In genomic region chr2:43345391-43345813, GRCh38 we compare ENCODE assay signal across 11 cellular contexts.
A peak's percentile ranks its signal among the peaks of the same experiment; 100 is the strongest.
DNase-seq lines count a peak whose midpoint lies in the region; ATAC-seq and TF ChIP-seq lines count a peak whose summit lies in the region.
"Had no signal": no experiment of that assay in that cellular context is flagged by ENCODE, and none has a peak within 500 bp of the region (broad histone marks: within the 10 kb centered on the region; RNA-seq: fewer than 3 reads in every experiment).

No MANE protein-coding gene starts in this region.

- no peaks in the 10 kb centered on the region for H3K4me1 Mint-ChIP-seq in activated CD4-positive, alpha-beta memory T cell treated with anti-CD3 and anti-CD28 coated beads for 36 hours (ENCODE audit: low read depth)
- H3K4me1 Mint-ChIP-seq: stimulated activated naive CD8-positive, alpha-beta T cell treated with anti-CD3 and anti-CD28 coated beads, Interleukin-15, amount 100 ng/mL, for 72 hours had no signal

- TF ChIP-seq RAD21 in SK-N-SH (IDR thresholded peaks at IDR 0.05; ENCODE audit: low read length): peak; percentile 66

- no peaks in the 10 kb centered on the region for H4K20me1 ChIP-seq in SK-N-SH (ENCODE audit: insufficient read depth)
- H4K20me1 ChIP-seq: BLaER1 had no signal

- H2AFZ ChIP-seq in SK-N-SH (ENCODE audit: low read depth): no peak overlapping the region

- TF ChIP-seq POLR2A in ovary (IDR thresholded peaks at IDR 0.05): no peak

- H3K4me3 ChIP-seq in SK-N-SH (ENCODE audit: low read depth in 2 of 2, low read length in 1 of 2) (no peak overlapping the region), cardiac muscle cell (no peak overlapping the region), ovary (no peak overlapping the region)
- H3K4me3 ChIP-seq: BLaER1 had no signal

- peaks cover 51 to 86% of the 10 kb centered on the region in 2 experiments for H3K4me1 ChIP-seq in SK-N-SH (ENCODE audit: control insufficient read depth in 1 of 2, insufficient read depth in 2 of 2, low read depth in 1 of 2, low read length in 1 of 2)
- peaks cover 86% of the 10 kb centered on the region for H3K4me1 ChIP-seq in cardiac muscle cell (ENCODE audit: low read depth)
- H3K4me1 ChIP-seq in ovary (ENCODE audit: insufficient read depth): peaks cover 42% of the 10 kb centered on the region

- H3F3A ChIP-seq in SK-N-SH (replicated peaks; ENCODE audit: insufficient read depth): peaks cover 19% of the 10 kb centered on the region

- H3K9ac ChIP-seq in SK-N-SH: no peak overlapping the region
- H3K9ac ChIP-seq: BLaER1 had no signal

- TF ChIP-seq EP300 in SK-N-SH (IDR thresholded peaks at IDR 0.05; ENCODE audit: borderline replicate concordance in 1 of 2, low read depth in 1 of 2, low read length in 1 of 2) (peak in 1 of 2 experiments; percentile 4; a peak in 1 of 4 replicates), ovary (IDR thresholded peaks at IDR 0.05) (no peak)

- peak overlapping the region; percentile 76 to 100 for H3K27ac ChIP-seq in SK-N-SH (ENCODE audit: low read depth in 2 of 2, low read length in 1 of 2)
- peak overlapping the region; percentile 85 for H3K27ac ChIP-seq in cardiac muscle cell
- peak overlapping the region; percentile 70 to 78 for H3K27ac ChIP-seq in ovary
- H3K27ac ChIP-seq: BLaER1 had no signal

- H3K27me3 ChIP-seq in SK-N-SH (ENCODE audit: insufficient read depth) (no peaks in the 10 kb centered on the region), cardiac muscle cell (no peaks in the 10 kb centered on the region), ovary (no peaks in the 10 kb centered on the region)
- H3K27me3 ChIP-seq: BLaER1 had no signal

- H3K79me2 ChIP-seq in SK-N-SH (ENCODE audit: insufficient read depth): no peaks in the 10 kb centered on the region

- no peak for ATAC-seq in HG03135 (IDR thresholded peaks at IDR 0.05; ENCODE audit: unreplicated experiment)
- ATAC-seq: stimulated activated naive CD8-positive, alpha-beta T cell treated with anti-CD3 and anti-CD28 coated beads, Interleukin-15, amount 100 ng/mL, for 72 hours had no signal

- WGBS in SK-N-SH (ENCODE audit: low lambda C conversion rate): 34% methylated on average over 5 of the region's 5 CpGs
- WGBS in ovary, 3 donors: 41 to 50% (median 45%) methylated on average over 5 of the region's 5 CpGs

- CTCF ChIA-PET in SK-N-SH (lab: Yijun Ruan, JAX): interaction anchor here (0.7 to 9.9 kb wide), 22 partner anchors 9 to 139 kb away, joined by 3 to 70 read pairs (median 4); no protein-coding TSS in a partner anchor
- CTCF ChIA-PET in activated CD4-positive, alpha-beta memory T cell treated with anti-CD3 and anti-CD28 coated beads for 36 hours (lab: Charles Lee): no interaction called here

- no peaks in the 10 kb centered on the region for H3K9me3 Mint-ChIP-seq in activated CD4-positive, alpha-beta memory T cell treated with anti-CD3 and anti-CD28 coated beads for 36 hours
- H3K9me3 Mint-ChIP-seq: stimulated activated naive CD8-positive, alpha-beta T cell treated with anti-CD3 and anti-CD28 coated beads, Interleukin-15, amount 100 ng/mL, for 72 hours had no signal

- H3K27ac Mint-ChIP-seq in activated CD4-positive, alpha-beta memory T cell treated with anti-CD3 and anti-CD28 coated beads for 36 hours: no peak overlapping the region
- H3K27ac Mint-ChIP-seq: stimulated activated naive CD8-positive, alpha-beta T cell treated with anti-CD3 and anti-CD28 coated beads, Interleukin-15, amount 100 ng/mL, for 72 hours had no signal

- H3K9me3 ChIP-seq in SK-N-SH (no peaks in the 10 kb centered on the region), cardiac muscle cell (ENCODE audit: low read depth) (no peaks in the 10 kb centered on the region), ovary (no peaks in the 10 kb centered on the region)
- H3K9me3 ChIP-seq: BLaER1 had no signal

- peak overlapping the region; percentile 27; the same call in 1 of the 2 replicates for H3K4me2 ChIP-seq in SK-N-SH
- H3K4me2 ChIP-seq: BLaER1 had no signal

- DNase-seq in AG20443 (ENCODE audit: low spot score): peak; percentile 18
- peak; percentile 75 for DNase-seq in SK-N-SH
- peak in 1 of 2 donors; percentile 14 for DNase-seq in cardiac muscle cell (ENCODE audit: low read depth in 1 of 2, low spot score in 1 of 2)
- DNase-seq in ovary: no peak
- no peak for DNase-seq in dedifferentiated amniotic fluid mesenchymal stem cell (ENCODE audit: extremely low spot score)
- no peak for DNase-seq in stimulated activated CD4-positive, alpha-beta T cell treated with anti-CD3 and anti-CD28 coated beads, Interleukin-2, amount 100 ng/mL, for 24 hours
- no peak for DNase-seq in activated CD4-positive, alpha-beta memory T cell treated with anti-CD3 and anti-CD28 coated beads for 36 hours
- DNase-seq: Karpas-422; stimulated activated naive CD8-positive, alpha-beta T cell treated with anti-CD3 and anti-CD28 coated beads, Interleukin-15, amount 100 ng/mL, for 72 hours had no signal

- no peak overlapping the region for H3K4me3 Mint-ChIP-seq in activated CD4-positive, alpha-beta memory T cell treated with anti-CD3 and anti-CD28 coated beads for 36 hours
- H3K4me3 Mint-ChIP-seq: stimulated activated naive CD8-positive, alpha-beta T cell treated with anti-CD3 and anti-CD28 coated beads, Interleukin-15, amount 100 ng/mL, for 72 hours had no signal

- TF ChIP-seq CTCF in SK-N-SH (IDR thresholded peaks at IDR 0.05): no peak; the same call in 1 of the 2 replicates
- TF ChIP-seq CTCF in cardiac muscle cell (IDR thresholded peaks at IDR 0.05; ENCODE audit: low read depth, low read length): no peak
- TF ChIP-seq CTCF in ovary (IDR thresholded peaks at IDR 0.05): peak in 1 of 3 donors; percentile 18

- H3K9me2 ChIP-seq in SK-N-SH: no peaks in the 10 kb centered on the region

- H3K27me3 Mint-ChIP-seq in activated CD4-positive, alpha-beta memory T cell treated with anti-CD3 and anti-CD28 coated beads for 36 hours: no peaks in the 10 kb centered on the region
- H3K27me3 Mint-ChIP-seq: stimulated activated naive CD8-positive, alpha-beta T cell treated with anti-CD3 and anti-CD28 coated beads, Interleukin-15, amount 100 ng/mL, for 72 hours had no signal

- H3K36me3 ChIP-seq in SK-N-SH (replicated peaks in 1 of 2; ENCODE audit: control insufficient read depth in 1 of 2, insufficient read depth in 2 of 2, low read length in 1 of 2) (no peaks in the 10 kb centered on the region), cardiac muscle cell (no peaks in the 10 kb centered on the region), ovary (no peaks in the 10 kb centered on the region)

- POLR2A ChIA-PET in SK-N-SH (lab: Yijun Ruan, JAX): interaction anchor here (0.6 to 4.0 kb wide), 10 partner anchors 10 to 370 kb away, joined by 3 to 19 read pairs (median 4); partner anchors contain the start of gene ZFP36L2
- POLR2A ChIA-PET in activated CD4-positive, alpha-beta memory T cell treated with anti-CD3 and anti-CD28 coated beads for 36 hours (lab: Charles Lee): no interaction called here

- intact Hi-C loops in ovary (cut with DNase I): loop anchor here in 2 of 4 donors (10.0 kb wide), 2 partner anchors 49 to 381 kb away; no protein-coding TSS in a partner anchor
- intact Hi-C loops in activated CD4-positive, alpha-beta memory T cell treated with anti-CD3 and anti-CD28 coated beads for 36 hours (cut with micrococcal nuclease): no loop called here

- peaks cover 14% of the 10 kb centered on the region for H3K36me3 Mint-ChIP-seq in activated CD4-positive, alpha-beta memory T cell treated with anti-CD3 and anti-CD28 coated beads for 36 hours

TF ChIP-seq in SK-N-SH, 30 proteins besides CTCF, POLR2A, EP300 and RAD21:
- TF ChIP-seq MXI1 (IDR thresholded peaks at IDR 0.05; ENCODE audit: low read depth, low read length) (peak; percentile 56; the same call in 1 of the 2 replicates), FOXJ3 (CRISPR knock-in tag; IDR thresholded peaks at IDR 0.05) (peak; percentile 55; the same call in 1 of the 2 replicates), EZH2phosphoT487 (IDR thresholded peaks at IDR 0.05; ENCODE audit: borderline replicate concordance, low read depth) (no peak), GATA2 (CRISPR knock-in tag; IDR thresholded peaks at IDR 0.05) (no peak; the same call in 1 of the 2 replicates), SIN3A (IDR thresholded peaks at IDR 0.05; ENCODE audit: borderline replicate concordance, low read depth, low read length) (0 out of 2 replicates have a peak, but pooled peaks have one; percentile 19), RCOR1 (IDR thresholded peaks at IDR 0.05; ENCODE audit: low read length) (0 out of 2 replicates have a peak, but pooled peaks have one; percentile 11), TCF12 (IDR thresholded peaks at IDR 0.05) (0 out of 2 replicates have a peak, but pooled peaks have one; percentile 6)

Comparison
In these comparisons a context has a peak if more than half of its experiments do, and no peak if none do; other contexts are left out.
1. DNase-seq: peak in AG20443 (single experiment) and SK-N-SH (single experiment); none in ovary (0 of 5), dedifferentiated amniotic fluid mesenchymal stem cell (single experiment), stimulated activated CD4-positive, alpha-beta T cell treated with anti-CD3 and anti-CD28 coated beads, Interleukin-2, amount 100 ng/mL, for 24 hours (0 of 2) and activated CD4-positive, alpha-beta memory T cell treated with anti-CD3 and anti-CD28 coated beads for 36 hours (single experiment).
2. Peak in every context shown above with its lines, with median percentiles within 50 percentile points of each other: H3K27ac ChIP-seq.